ENCODE assay signal across 1 cellular context in the genomic region with DNA sequence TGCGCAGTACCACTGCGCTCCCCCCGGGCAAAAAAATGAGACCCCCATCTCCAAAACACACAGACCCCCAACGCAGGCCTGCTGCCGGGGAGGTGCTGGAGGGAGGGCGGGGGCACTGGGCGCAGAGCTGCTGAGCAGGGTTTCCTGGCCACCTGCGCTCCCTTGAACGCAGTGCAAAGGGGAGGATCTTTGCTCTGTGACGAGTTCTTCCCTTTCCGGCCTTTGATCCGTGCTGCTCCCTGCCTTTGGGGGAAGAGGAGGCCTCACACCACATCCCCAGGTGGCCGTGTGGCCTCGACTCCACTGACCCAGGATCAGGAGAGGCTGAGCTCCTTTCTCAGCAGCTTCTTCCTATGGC.
TF ChIP-seq lines count a peak whose summit lies in the region.

No MANE protein-coding gene starts in this region.

TF ChIP-seq in IMR-90, 13 proteins besides CTCF, POLR2A, EP300 and RAD21 (continued from another document):
- TF ChIP-seq FOS (IDR thresholded peaks at IDR 0.05; ENCODE audit: low read depth, low read length) (no peak), MXI1 (IDR thresholded peaks at IDR 0.05; ENCODE audit: borderline replicate concordance, low read depth, low read length) (no peak), RCOR1 (IDR thresholded peaks at IDR 0.05; ENCODE audit: insufficient replicate concordance, low read length) (no peak), CEBPB (IDR thresholded peaks at IDR 0.05; ENCODE audit: low read depth, low read length) (no peak), MAZ (IDR thresholded peaks at IDR 0.05; ENCODE audit: borderline replicate concordance, low read depth, low read length) (no peak), SMC3 (IDR thresholded peaks at IDR 0.05; ENCODE audit: low read depth, low read length) (no peak), CHD1 (IDR thresholded peaks at IDR 0.05; ENCODE audit: low read depth, low read length) (no peak)
- TF ChIP-seq, protein P1, sequence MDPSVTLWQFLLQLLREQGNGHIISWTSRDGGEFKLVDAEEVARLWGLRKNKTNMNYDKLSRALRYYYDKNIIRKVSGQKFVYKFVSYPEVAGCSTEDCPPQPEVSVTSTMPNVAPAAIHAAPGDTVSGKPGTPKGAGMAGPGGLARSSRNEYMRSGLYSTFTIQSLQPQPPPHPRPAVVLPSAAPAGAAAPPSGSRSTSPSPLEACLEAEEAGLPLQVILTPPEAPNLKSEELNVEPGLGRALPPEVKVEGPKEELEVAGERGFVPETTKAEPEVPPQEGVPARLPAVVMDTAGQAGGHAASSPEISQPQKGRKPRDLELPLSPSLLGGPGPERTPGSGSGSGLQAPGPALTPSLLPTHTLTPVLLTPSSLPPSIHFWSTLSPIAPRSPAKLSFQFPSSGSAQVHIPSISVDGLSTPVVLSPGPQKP (IDR thresholded peaks at IDR 0.05; ENCODE audit: borderline replicate concordance, low read depth, low read length), result no peak
